In genomic region chr22:19852177-19852781, GRCh38 we compare ENCODE assay signal across 9 cellular contexts. TPM values are rescaled to one million over a fixed set of nuclear protein-coding genes. Genes with fewer than 3 reads are reported as not detected.
A peak's percentile ranks its signal among the peaks of the same experiment; 100 is the strongest.
DNase-seq lines count a peak whose midpoint lies in the region; ATAC-seq and TF ChIP-seq lines count a peak whose summit lies in the region.
"Had no signal": no experiment of that assay in that cellular context is flagged by ENCODE, and none has a peak within 500 bp of the region (broad histone marks: within the 10 kb centered on the region; RNA-seq: fewer than 3 reads in every experiment).

No MANE protein-coding gene starts in this region.

- H3K9me3 ChIP-seq in CD8-positive, alpha-beta T cell (ENCODE audit: low read length): no peaks in the 10 kb centered on the region

- intact Hi-C loops in CD8-positive, alpha-beta T cell (cut with DNase I, micrococcal nuclease): loop anchor here in 1 of 2 experiments (5.0 to 10.0 kb wide), 3 partner anchors 170 to 377 kb away; partner anchors contain the start of genes CDC45, TANGO2, UFD1 and ZDHHC8
- intact Hi-C loops in MCF 10A (cut with micrococcal nuclease): no loop called here
- intact Hi-C loops in natural killer cell (cut with micrococcal nuclease): no loop called here

- peak overlapping the region; percentile 32 for H3K27ac Mint-ChIP-seq in CD8-positive, alpha-beta T cell
- peak overlapping the region; percentile 86 for H3K27ac Mint-ChIP-seq in MCF 10A (ENCODE audit: low read depth, unreplicated experiment)
- peak overlapping the region in 1 of 2 donors; percentile 29 for H3K27ac Mint-ChIP-seq in natural killer cell

- H3K27ac ChIP-seq in CD8-positive, alpha-beta T cell (ENCODE audit: low read depth, low read length): no peak overlapping the region
- H3K27ac ChIP-seq: parathyroid adenoma had no signal

- no peaks in the 10 kb centered on the region for H3K27me3 ChIP-seq in CD8-positive, alpha-beta T cell (ENCODE audit: insufficient read depth, low read length)

- H3K36me3 ChIP-seq in CD8-positive, alpha-beta T cell (ENCODE audit: insufficient read depth, low read length): peaks cover 9% of the 10 kb centered on the region

- CTCF ChIA-PET in CD8-positive, alpha-beta T cell (lab: Charles Lee): interaction anchor here (1.2 to 2.5 kb wide), 2 partner anchors 58 to 122 kb away, joined by 4 to 10 read pairs; no protein-coding TSS in a partner anchor
- CTCF ChIA-PET in MCF 10A (lab: Yijun Ruan, JAX): interaction anchor here (1.0 to 1.7 kb wide), 4 partner anchors 29 to 122 kb away, joined by 4 to 6 read pairs (median 4); no protein-coding TSS in a partner anchor

- H3K4me3 ChIP-seq in CD8-positive, alpha-beta T cell (ENCODE audit: low read depth, low read length): no peak overlapping the region

- POLR2A ChIA-PET in CD8-positive, alpha-beta T cell (lab: Charles Lee): interaction anchor here (1.0 to 1.1 kb wide), 2 partner anchors 22 to 40 kb away, joined by 3 read pairs; no protein-coding TSS in a partner anchor
- POLR2A ChIA-PET in MCF 10A (lab: Yijun Ruan, JAX): interaction anchor here (0.7 to 1.2 kb wide), 2 partner anchors 62 to 96 kb away, joined by 3 to 5 read pairs; no protein-coding TSS in a partner anchor

- no peak for ATAC-seq in CD8-positive, alpha-beta T cell
- ATAC-seq in natural killer cell (no peak), GM21526 (IDR thresholded peaks at IDR 0.05; ENCODE audit: low FRiP score, unreplicated experiment) (no peak)

- no peaks in the 10 kb centered on the region for H3K27me3 Mint-ChIP-seq in CD8-positive, alpha-beta T cell (ENCODE audit: low read depth)
- no peaks in the 10 kb centered on the region for H3K27me3 Mint-ChIP-seq in MCF 10A (ENCODE audit: insufficient read depth, unreplicated experiment)
- H3K27me3 Mint-ChIP-seq in natural killer cell (ENCODE audit: low read depth in 2 of 2): no peaks in the 10 kb centered on the region

- DNase-seq in CD8-positive, alpha-beta T cell: no peak
- DNase-seq in LHCN-M2 (ENCODE audit: low read depth): peak; percentile 21
- no peak for DNase-seq in MCF 10A (ENCODE audit: unreplicated experiment)
- no peak for DNase-seq in natural killer cell
- no peak for DNase-seq in NCI-H2227 (lab: John Stamatoyannopoulos, UW; ENCODE audit: unreplicated experiment)
- no peak for DNase-seq in foreskin melanocyte
- no peak for DNase-seq in iPS-NIHi11 (ENCODE audit: low spot score)

- TF ChIP-seq CTCF in CD8-positive, alpha-beta T cell (IDR thresholded peaks at IDR 0.05): no peak
- no peak for TF ChIP-seq CTCF in MCF 10A (IDR thresholded peaks at IDR 0.05; ENCODE audit: unreplicated experiment)
- no peak for TF ChIP-seq CTCF in natural killer cell (IDR thresholded peaks at IDR 0.05)

- H3K4me1 Mint-ChIP-seq in CD8-positive, alpha-beta T cell (ENCODE audit: low read depth): peaks cover 56% of the 10 kb centered on the region
- peaks cover 28% of the 10 kb centered on the region for H3K4me1 Mint-ChIP-seq in MCF 10A (ENCODE audit: insufficient read depth, unreplicated experiment)
- peaks cover 19 to 40% of the 10 kb centered on the region in 2 donors for H3K4me1 Mint-ChIP-seq in natural killer cell

- peaks cover 56% of the 10 kb centered on the region for H3K36me3 Mint-ChIP-seq in CD8-positive, alpha-beta T cell
- H3K36me3 Mint-ChIP-seq in MCF 10A (ENCODE audit: insufficient read depth, unreplicated experiment) (peaks cover 38% of the 10 kb centered on the region), natural killer cell (no peaks in the 10 kb centered on the region)

- peak overlapping the region; percentile 93 for H3K4me3 Mint-ChIP-seq in CD8-positive, alpha-beta T cell
- H3K4me3 Mint-ChIP-seq in MCF 10A (ENCODE audit: unreplicated experiment): peak overlapping the region; percentile 86
- H3K4me3 Mint-ChIP-seq in natural killer cell: peak overlapping the region; percentile 31

- peaks cover 37% of the 10 kb centered on the region for H3K4me1 ChIP-seq in CD8-positive, alpha-beta T cell (ENCODE audit: insufficient read depth, low read length)

- no TSS peak for BruUV-seq in MCF 10A (replicated peaks; lab: Mats Ljungman, UMichigan)

- no peaks in the 10 kb centered on the region for H3K9me3 Mint-ChIP-seq in CD8-positive, alpha-beta T cell
- H3K9me3 Mint-ChIP-seq in MCF 10A (ENCODE audit: unreplicated experiment) (no peaks in the 10 kb centered on the region), natural killer cell (no peaks in the 10 kb centered on the region)

RNA-seq across cellular contexts. Expression of gene GNB1L, which starts 2.4 kb away (rescaled TPM):
- total RNA-seq in CD8-positive, alpha-beta T cell: 1 to 10 TPM; 5.8 to 6.9 TPM
- total RNA-seq in LHCN-M2 (2014; rRNA removed) (11.3 and 14.0 TPM in 2 replicates), MCF 10A (2022) (4.3 and 7.1 TPM in 2 replicates), natural killer cell (1 to 10 TPM; 5.1 to 5.3 (median 5.3) TPM)
- polyA plus RNA-seq in LHCN-M2 (2012): 9.0 TPM

RNA-seq across cellular contexts. Expression of gene RTL10, which starts 2.4 kb away (rescaled TPM):
- total RNA-seq in CD8-positive, alpha-beta T cell: 10 to 100 TPM; 21.5 to 22.9 TPM
- total RNA-seq in LHCN-M2 (2014; rRNA removed) (13.3 and 14.9 TPM in 2 replicates), MCF 10A (2022) (16.8 and 20.6 TPM in 2 replicates), natural killer cell (10 to 100 TPM in 2 of 3 donors, 1 to 10 TPM in 1; 6.4 to 12.5 (median 11.7) TPM)
- 19.1 TPM for polyA plus RNA-seq in LHCN-M2 (2012)

Comparison
In these comparisons a context has a peak if more than half of its experiments do, and no peak if none do; other contexts are left out.
1. H3K4me3 Mint-ChIP-seq: peak in every context shown above with its lines; median percentile 93 in CD8-positive, alpha-beta T cell; 86 in MCF 10A; 31 in natural killer cell.